ENCODE assay signal across 8 cellular contexts in the genomic region with DNA sequence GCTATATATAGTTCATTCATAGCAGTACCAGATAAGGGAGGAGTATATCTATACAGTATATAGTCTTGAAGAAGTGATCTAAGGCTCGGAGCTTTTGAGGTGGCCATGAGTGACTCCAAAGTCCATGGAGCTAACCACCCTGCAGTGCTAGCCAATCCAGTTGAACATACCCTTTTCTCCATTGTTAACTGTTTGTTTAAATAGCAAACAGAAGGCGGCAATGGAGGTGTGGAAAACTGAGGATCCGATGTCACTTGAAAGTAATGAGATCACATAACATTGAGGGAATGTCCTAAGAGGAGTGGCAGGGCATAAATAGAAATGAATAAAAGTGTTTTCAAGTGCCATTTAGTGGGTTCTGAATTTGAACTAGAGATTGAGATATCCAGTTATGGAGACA. TPM values are rescaled to one million over a fixed set of nuclear protein-coding genes. Genes with fewer than 3 reads are reported as not detected.
DNase-seq lines count a peak whose midpoint lies in the region; ATAC-seq and TF ChIP-seq lines count a peak whose summit lies in the region.

No MANE protein-coding gene starts in this region.

- H3K27ac ChIP-seq in RWPE2 (ENCODE audit: poor library complexity, severe bottlenecking) (peak overlapping the region; percentile 94), right atrium auricular region (peak overlapping the region; percentile 78 to 91)

- TF ChIP-seq CTCF in RWPE2 (IDR thresholded peaks at IDR 0.05; ENCODE audit: poor library complexity, severe bottlenecking) (no peak), right atrium auricular region (IDR thresholded peaks at IDR 0.05) (no peak)

- H3K9me3 ChIP-seq in RWPE2 (ENCODE audit: severe bottlenecking) (no peaks in the 10 kb centered on the region), right atrium auricular region (no peaks in the 10 kb centered on the region)

- peak overlapping the region in 1 of 3 donors; percentile 17 for H3K4me3 Mint-ChIP-seq in T-cell

- ATAC-seq in RWPE2 (ENCODE audit: low read depth) (peak; percentile 34), GM21529 (IDR thresholded peaks at IDR 0.05; ENCODE audit: unreplicated experiment) (no peak), T-cell (replicated peaks in 1 of 4) (no peak), HG03520 (IDR thresholded peaks at IDR 0.05; ENCODE audit: unreplicated experiment) (no peak)

- peaks cover 16% of the 10 kb centered on the region for H3K36me3 Mint-ChIP-seq in T-cell

- in situ Hi-C loops in ACHN (cut with HindIII; ENCODE audit: low pct_ligation_motif_present, low pct_unique_long_range_greater_than_20kb, low sequenced_read_pairs), result loop anchor here (25.0 kb wide), 1 partner anchor 288 kb away; no protein-coding TSS in a partner anchor

- POLR2A ChIA-PET in HEK293T (lab: Yijun Ruan, JAX), result interaction anchor here (1.0 to 2.4 kb wide), 4 partner anchors 8 to 55 kb away, joined by 3 to 36 read pairs (median 4); a partner anchor contains a TSS
- POLR2A ChIA-PET in T-cell (lab: Charles Lee), result interaction anchor here (0.7 to 2.7 kb wide), 6 partner anchors 8 to 15 kb away, joined by 3 to 20 read pairs (median 3); a partner anchor contains a TSS

- peak; percentile 50 for DNase-seq in ACHN
- peak; percentile 38 for DNase-seq in HEK293T (ENCODE audit: extremely low spot score)
- DNase-seq in RWPE2 (ENCODE audit: low spot score), result no peak
- DNase-seq in right atrium auricular region (ENCODE audit: low spot score), result no peak
- no peak for DNase-seq in T-cell
- DNase-seq in activated effector memory CD4-positive, alpha-beta T cell treated with Interleukin-2 at 50 U/mL for 16 hours, result no peak

- H3K27me3 ChIP-seq in RWPE2 (ENCODE audit: insufficient read depth, poor library complexity, severe bottlenecking), result no peaks in the 10 kb centered on the region
- H3K27me3 ChIP-seq in right atrium auricular region, result no peaks in the 10 kb centered on the region

- peaks cover 60% of the 10 kb centered on the region for H3K36me3 ChIP-seq in RWPE2 (ENCODE audit: low read depth)
- peaks cover 24% of the 10 kb centered on the region for H3K36me3 ChIP-seq in right atrium auricular region

- H3K4me3 ChIP-seq in RWPE2 (ENCODE audit: severe bottlenecking) (peak overlapping the region; percentile 28), right atrium auricular region (peak overlapping the region; percentile 38 to 65)

- H3K9me3 Mint-ChIP-seq in T-cell, result no peaks in the 10 kb centered on the region

- no peaks in the 10 kb centered on the region for H3K27me3 Mint-ChIP-seq in T-cell

- H3K27ac Mint-ChIP-seq in T-cell, result peak overlapping the region in 1 of 2 donors; percentile 1

- H3K4me1 ChIP-seq in RWPE2 (ENCODE audit: insufficient read depth, poor library complexity, severe bottlenecking) (peaks cover 59% of the 10 kb centered on the region), right atrium auricular region (peaks cover 0 to 16% of the 10 kb centered on the region in 2 donors)

- peaks cover 8 to 20% (median 11%) of the 10 kb centered on the region in 3 donors for H3K4me1 Mint-ChIP-seq in T-cell

- CTCF ChIA-PET in HEK293T (lab: Yijun Ruan, JAX), result interaction anchor here (2.2 kb wide), 1 partner anchor 88 kb away, joined by 9 read pairs; no protein-coding TSS in a partner anchor
- CTCF ChIA-PET in T-cell (lab: Charles Lee), result interaction anchor here in 1 of 2 donors (0.6 to 2.0 kb wide), 6 partner anchors 11 to 278 kb away, joined by 3 to 9 read pairs (median 5); a partner anchor contains a TSS

TF ChIP-seq in HEK293T, 16 proteins besides CTCF, POLR2A, EP300 and RAD21:
- TF ChIP-seq CTBP1 (IDR thresholded peaks at IDR 0.05; ENCODE audit: borderline replicate concordance) (no peak), TARDBP (IDR thresholded peaks at IDR 0.05) (no peak), FOXM1 (IDR thresholded peaks at IDR 0.05; ENCODE audit: borderline replicate concordance) (no peak), L3MBTL2 (conservative IDR thresholded peaks at IDR 0.05) (no peak), ZNF384 (IDR thresholded peaks at IDR 0.05) (no peak)
- TF ChIP-seq, protein P1, sequence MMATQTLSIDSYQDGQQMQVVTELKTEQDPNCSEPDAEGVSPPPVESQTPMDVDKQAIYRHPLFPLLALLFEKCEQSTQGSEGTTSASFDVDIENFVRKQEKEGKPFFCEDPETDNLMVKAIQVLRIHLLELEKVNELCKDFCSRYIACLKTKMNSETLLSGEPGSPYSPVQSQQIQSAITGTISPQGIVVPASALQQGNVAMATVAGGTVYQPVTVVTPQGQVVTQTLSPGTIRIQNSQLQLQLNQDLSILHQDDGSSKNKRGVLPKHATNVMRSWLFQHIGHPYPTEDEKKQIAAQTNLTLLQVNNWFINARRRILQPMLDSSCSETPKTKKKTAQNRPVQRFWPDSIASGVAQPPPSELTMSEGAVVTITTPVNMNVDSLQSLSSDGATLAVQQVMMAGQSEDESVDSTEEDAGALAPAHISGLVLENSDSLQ (IDR thresholded peaks at IDR 0.05), result peak; percentile 86

RNA-seq across cellular contexts. Expression of a gene that starts 12.4 kb away (rescaled TPM):
- total RNA-seq in right atrium auricular region (1 to 10 TPM; 6.2 to 9.5 TPM), T-cell (1 to 10 TPM; 2.8 to 6.4 (median 4.0) TPM)

RNA-seq across cellular contexts. Expression of a gene that starts 54.6 kb away (rescaled TPM):
- total RNA-seq in right atrium auricular region, result 10 to 100 TPM; 81.2 to 89.1 TPM
- 100 to 1,000 TPM in 2 of 5 donors, 10 to 100 TPM in 3; 80.2 to 200 (median 87.8) TPM for total RNA-seq in T-cell

Comparison
In these comparisons a context has a peak if more than half of its experiments do, and no peak if none do; other contexts are left out.
1. DNase-seq: peak in ACHN (single experiment) and HEK293T (single experiment); none in RWPE2 (single experiment), right atrium auricular region (single experiment), T-cell (0 of 34) and activated effector memory CD4-positive, alpha-beta T cell treated with Interleukin-2 at 50 U/mL for 16 hours (single experiment).